Comparison of ENCODE assay signal across 8 cellular contexts in genomic region chr1:155193275-155193990, GRCh38. TPM values are rescaled to one million over a fixed set of nuclear protein-coding genes. Genes with fewer than 3 reads are reported as not detected.
A peak's percentile ranks its signal among the peaks of the same experiment; 100 is the strongest.
DNase-seq lines count a peak whose midpoint lies in the region; ATAC-seq and TF ChIP-seq lines count a peak whose summit lies in the region.

No MANE protein-coding gene starts in this region.

- peak; percentile 55 to 78 (median 58) for DNase-seq in CD8-positive, alpha-beta memory T cell
- DNase-seq in activated T-cell treated with anti-CD3 and anti-CD28 coated beads for 48 hours (ENCODE audit: low read depth) (peak; percentile 78), epithelial cell of prostate (ENCODE audit: low read depth, low spot score) (peak; percentile 71)
- DNase-seq in stimulated activated CD8-positive, alpha-beta memory T cell treated with anti-CD3 and anti-CD28 coated beads, Interleukin-7, amount 100 ng/mL, for 48 hours (ENCODE audit: extremely low read depth in 1 of 2, low read depth in 1 of 2), result peak; percentile 64 to 79

- no peaks in the 10 kb centered on the region for H4K20me1 ChIP-seq in OCI-LY3 (ENCODE audit: insufficient read depth, low read length)

- peak; percentile 99 for TF ChIP-seq CTCF in OCI-LY3 (IDR thresholded peaks at IDR 0.05; ENCODE audit: low read depth, low read length)

- H3K4me1 ChIP-seq in CD8-positive, alpha-beta memory T cell (ENCODE audit: insufficient read depth, low read length), result peaks cover 24% of the 10 kb centered on the region
- H3K4me1 ChIP-seq in HUES64 (ENCODE audit: insufficient read depth, low read length) (peaks cover 22% of the 10 kb centered on the region), OCI-LY3 (ENCODE audit: low read length) (peaks cover 24% of the 10 kb centered on the region), mucosa of rectum (ENCODE audit: control insufficient read depth in 2 of 2, insufficient read depth in 2 of 2, low read length in 2 of 2) (peaks cover 18 to 26% of the 10 kb centered on the region in 2 donors)

- no peaks in the 10 kb centered on the region for H3K9me3 Mint-ChIP-seq in CD8-positive, alpha-beta memory T cell

- no peaks in the 10 kb centered on the region for H3K79me2 ChIP-seq in OCI-LY3 (ENCODE audit: low read length)

- peaks cover 25 to 39% (median 26%) of the 10 kb centered on the region in 3 donors for H3K4me1 Mint-ChIP-seq in CD8-positive, alpha-beta memory T cell

- no peaks in the 10 kb centered on the region for H3K27me3 ChIP-seq in CD8-positive, alpha-beta memory T cell (ENCODE audit: insufficient read depth, low read length, poor library complexity, severe bottlenecking)
- H3K27me3 ChIP-seq in HUES64 (ENCODE audit: insufficient read depth, low read length) (no peaks in the 10 kb centered on the region), OCI-LY3 (ENCODE audit: low read depth, low read length) (no peaks in the 10 kb centered on the region), mucosa of rectum (ENCODE audit: control insufficient read depth in 2 of 2, insufficient read depth in 2 of 2, low read length in 2 of 2) (peaks cover 0 to 4% of the 10 kb centered on the region in 2 donors)

- peak overlapping the region; percentile 83 to 95 (median 89) for H3K4me3 Mint-ChIP-seq in CD8-positive, alpha-beta memory T cell

- H2AFZ ChIP-seq in OCI-LY3 (ENCODE audit: low read depth, low read length), result peak overlapping the region; percentile 95

- peaks cover 0 to 3% (median 0%) of the 10 kb centered on the region in 3 donors for H3K36me3 Mint-ChIP-seq in CD8-positive, alpha-beta memory T cell

- peak overlapping the region; percentile 94 to 100 (median 98) for H3K27ac Mint-ChIP-seq in CD8-positive, alpha-beta memory T cell

- WGBS in HUES64, result 1% methylated on average over 33 of the region's 38 CpGs

- H3K9ac ChIP-seq in HUES64 (ENCODE audit: low read depth, low read length) (peak overlapping the region; percentile 96), OCI-LY3 (ENCODE audit: low read length) (peak overlapping the region; percentile 89), mucosa of rectum (ENCODE audit: low read depth in 1 of 2, low read length in 2 of 2) (peak overlapping the region; percentile 75 to 81)

- no peaks in the 10 kb centered on the region for H3K27me3 Mint-ChIP-seq in CD8-positive, alpha-beta memory T cell

- H3K4me2 ChIP-seq in OCI-LY3 (ENCODE audit: low read length), result peak overlapping the region; percentile 94

- peak overlapping the region; percentile 78 for H3K4me3 ChIP-seq in CD8-positive, alpha-beta memory T cell (ENCODE audit: low read length)
- H3K4me3 ChIP-seq in HUES64 (ENCODE audit: low read length) (peak overlapping the region; percentile 98), OCI-LY3 (ENCODE audit: low read length) (peak overlapping the region; percentile 80), mucosa of rectum (ENCODE audit: low read length in 2 of 2) (peak overlapping the region; percentile 64 to 74)

- peak; percentile 72 for ATAC-seq in GM19455 (IDR thresholded peaks at IDR 0.05; ENCODE audit: unreplicated experiment)

- H3K36me3 ChIP-seq in CD8-positive, alpha-beta memory T cell (ENCODE audit: insufficient read depth, low read length), result no peaks in the 10 kb centered on the region
- peaks cover 21% of the 10 kb centered on the region for H3K36me3 ChIP-seq in HUES64 (ENCODE audit: insufficient read depth, low read length)
- no peaks in the 10 kb centered on the region for H3K36me3 ChIP-seq in OCI-LY3 (replicated peaks; ENCODE audit: low read depth, low read length)
- peaks cover 0 to 3% of the 10 kb centered on the region in 2 donors for H3K36me3 ChIP-seq in mucosa of rectum (ENCODE audit: control insufficient read depth in 2 of 2, insufficient read depth in 2 of 2, low read length in 2 of 2)

- peak overlapping the region; percentile 89 for H3K27ac ChIP-seq in CD8-positive, alpha-beta memory T cell (ENCODE audit: low read depth, low read length)
- H3K27ac ChIP-seq in HUES64 (ENCODE audit: low read depth, low read length), result peak overlapping the region; percentile 100
- H3K27ac ChIP-seq in OCI-LY3 (ENCODE audit: low read length), result peak overlapping the region; percentile 67
- H3K27ac ChIP-seq in epithelial cell of prostate, result peak overlapping the region; percentile 88
- peak overlapping the region; percentile 95 to 98 for H3K27ac ChIP-seq in mucosa of rectum (ENCODE audit: low read depth in 2 of 2, low read length in 2 of 2)

- CTCF ChIA-PET in CD8-positive, alpha-beta memory T cell (lab: Charles Lee), result interaction anchor here (0.6 to 3.0 kb wide), 22 partner anchors 8 to 414 kb away, joined by 3 to 84 read pairs (median 5); partner anchors contain the start of genes ADAM15, KRTCAP2, MTX1 and SLC50A1

- POLR2A ChIA-PET in CD8-positive, alpha-beta memory T cell (lab: Charles Lee), result interaction anchor here (0.7 to 3.1 kb wide), 6 partner anchors 16 to 457 kb away, joined by 3 to 16 read pairs (median 6); partner anchors contain the start of gene KRTCAP2

- H3K9me3 ChIP-seq in CD8-positive, alpha-beta memory T cell (ENCODE audit: low read length), result no peaks in the 10 kb centered on the region
- H3K9me3 ChIP-seq in HUES64 (ENCODE audit: insufficient read depth, low read depth, low read length), result no peaks in the 10 kb centered on the region
- no peaks in the 10 kb centered on the region for H3K9me3 ChIP-seq in OCI-LY3 (ENCODE audit: insufficient read depth, low read length)
- no peaks in the 10 kb centered on the region for H3K9me3 ChIP-seq in mucosa of rectum (ENCODE audit: control insufficient read depth in 2 of 2, low read length in 2 of 2)

RNA-seq across cellular contexts. Expression of gene THBS3, which starts 14.3 kb away (rescaled TPM):
- total RNA-seq in CD8-positive, alpha-beta memory T cell, result 1 to 10 TPM; 7.8 to 7.9 TPM
- polyA plus RNA-seq in CD8-positive, alpha-beta memory T cell, result 2.9 TPM
- 5.9 TPM for polyA plus RNA-seq in HUES64 (2013, experiment 1 of 2)
- 10.0 TPM for polyA plus RNA-seq in HUES64 (2013, experiment 2 of 2)

RNA-seq across cellular contexts. Expression of gene MTX1, which starts 15.1 kb away (rescaled TPM):
- total RNA-seq in CD8-positive, alpha-beta memory T cell, result 10 to 100 TPM; 67.6 to 73.2 TPM
- polyA plus RNA-seq in CD8-positive, alpha-beta memory T cell, result 43.7 TPM
- 39.9 TPM for polyA plus RNA-seq in HUES64 (2013, experiment 1 of 2)
- polyA plus RNA-seq in HUES64 (2013, experiment 2 of 2), result 41.0 TPM

RNA-seq across cellular contexts. Expression of gene TRIM46, which starts 19.8 kb away (rescaled TPM):
- total RNA-seq in CD8-positive, alpha-beta memory T cell, result 1 to 10 TPM; 6.4 to 7.3 TPM
- polyA plus RNA-seq in CD8-positive, alpha-beta memory T cell, result 0.99 TPM
- 6.5 TPM for polyA plus RNA-seq in HUES64 (2013, experiment 1 of 2)
- polyA plus RNA-seq in HUES64 (2013, experiment 2 of 2), result 6.9 TPM

RNA-seq across cellular contexts. Expression of gene KRTCAP2, which starts 20.3 kb away (rescaled TPM):
- total RNA-seq in CD8-positive, alpha-beta memory T cell, result 100 to 1,000 TPM; 181 to 207 TPM
- 576 TPM for polyA plus RNA-seq in CD8-positive, alpha-beta memory T cell
- polyA plus RNA-seq in HUES64 (2013, experiment 1 of 2), result 103 TPM
- 115 TPM for polyA plus RNA-seq in HUES64 (2013, experiment 2 of 2)

RNA-seq across cellular contexts. Expression of gene DPM3, which starts 53.1 kb away (rescaled TPM):
- total RNA-seq in CD8-positive, alpha-beta memory T cell, result 10 to 100 TPM; 38.9 to 40.9 TPM
- polyA plus RNA-seq in CD8-positive, alpha-beta memory T cell, result 120 TPM
- 42.0 TPM for polyA plus RNA-seq in HUES64 (2013, experiment 1 of 2)
- 54.3 TPM for polyA plus RNA-seq in HUES64 (2013, experiment 2 of 2)

Comparison
In these comparisons a context has a peak if more than half of its experiments do, and no peak if none do; other contexts are left out.
1. Peak in every context shown above with its lines: DNase-seq, ATAC-seq, H3K4me3 ChIP-seq and H3K27ac ChIP-seq.